8 cellular contexts compared by ENCODE assay signal in the genomic region with DNA sequence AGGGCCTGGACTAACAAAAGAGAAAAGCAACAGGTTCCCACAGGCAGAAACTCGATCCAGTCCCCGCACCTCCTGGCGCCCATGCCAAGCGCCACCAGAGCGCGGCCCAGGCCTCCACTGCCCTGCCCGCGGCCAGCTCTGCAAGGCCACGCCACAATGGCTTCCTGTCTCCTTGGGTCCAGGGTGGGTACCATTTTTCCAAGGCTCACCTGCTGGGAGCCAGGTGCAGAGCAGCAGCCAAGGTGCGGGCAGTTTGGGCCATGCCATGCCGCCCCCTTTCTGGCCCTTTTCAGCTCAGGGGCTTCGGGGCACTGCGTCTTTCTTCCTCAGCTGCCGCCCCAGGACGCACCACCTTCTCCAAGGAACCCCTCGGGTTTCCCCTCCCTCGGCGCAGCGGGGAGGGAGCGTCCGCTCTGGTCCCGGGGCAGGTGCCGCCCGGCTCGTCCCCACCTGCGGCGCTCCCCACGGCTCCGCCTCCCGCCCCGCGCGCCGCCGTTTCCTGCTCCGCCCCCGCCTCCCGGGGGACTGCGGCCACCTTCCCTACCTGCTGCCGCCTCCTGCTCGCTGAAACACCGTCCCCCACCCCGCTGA. TPM values are rescaled to one million over a fixed set of nuclear protein-coding genes. Genes with fewer than 3 reads are reported as not detected.
DNase-seq lines count a peak whose midpoint lies in the region; ATAC-seq, FAIRE-seq and TF ChIP-seq lines count a peak whose summit lies in the region.

A gene (minus strand): TSS at position 437 of the 591 bp plus-strand sequence. CDS start 170 bp downstream, at position 267.

- H3K27ac ChIP-seq in esophagus (ENCODE audit: low read depth in 2 of 2, low read length in 1 of 2) = peak within 1 kb of the TSS; percentile 76 to 79
- H3K27ac ChIP-seq in spleen = peak within 1 kb of the TSS in 2 of 8 donors; percentile 15 to 26

- no peaks in the 10 kb centered on the region for H3K36me3 ChIP-seq in esophagus (ENCODE audit: control insufficient read depth in 2 of 2, insufficient read depth in 2 of 2, low read length in 1 of 2)
- H3K36me3 ChIP-seq in spleen = no peaks in the 10 kb centered on the region

- WGBS in esophagus, 2 donors = 6 to 7% methylated on average over 42 to 43 of the region's 43 CpGs
- 6 to 29% (median 18%) methylated on average over 21 to 43 of the region's 43 CpGs for WGBS in spleen, 5 donors

- ATAC-seq in HG02588 (IDR thresholded peaks at IDR 0.05; ENCODE audit: unreplicated experiment) = peak; percentile 38
- ATAC-seq in sciatic nerve = no peak

- H3K9me3 ChIP-seq in esophagus (ENCODE audit: control insufficient read depth in 2 of 2, insufficient read depth in 1 of 2, low read depth in 1 of 2, low read length in 1 of 2) = no peaks in the 10 kb centered on the region
- no peaks in the 10 kb centered on the region for H3K9me3 ChIP-seq in spleen

- intact Hi-C loops in spleen (cut with DNase I; ENCODE audit: low total_unique reads) (no loop called here), sciatic nerve (cut with DNase I) (no loop called here)

- TF ChIP-seq CTCF in GM10266 (IDR thresholded peaks at IDR 0.05; ENCODE audit: control insufficient read depth, insufficient read depth, low read depth, missing control alignments) (no peak), spleen (IDR thresholded peaks at IDR 0.05 in 8 of 11, conservative IDR thresholded peaks at IDR 0.05 in 3 of 11) (no peak)

- peaks cover 0 to 3% of the 10 kb centered on the region in 2 donors for H3K4me1 ChIP-seq in esophagus (ENCODE audit: control insufficient read depth in 2 of 2, insufficient read depth in 2 of 2, low read length in 1 of 2)
- H3K4me1 ChIP-seq in spleen = peaks cover 4 to 26% (median 9%) of the 10 kb centered on the region in 6 donors

- H3K4me3 ChIP-seq in esophagus (ENCODE audit: low read depth in 1 of 2, low read length in 2 of 2) (peak within 1 kb of the TSS; percentile 59 to 71), spleen (peak within 1 kb of the TSS in 7 of 8 donors; percentile 3 to 67 (median 27))

- no peak for FAIRE-seq in RCC 7860 (lab: Jason Lieb, UNC)

- H3K27me3 ChIP-seq in esophagus (ENCODE audit: control insufficient read depth in 1 of 2, insufficient read depth in 2 of 2, low read length in 2 of 2) (no peaks in the 10 kb centered on the region), spleen (replicated peaks in 1 of 7) (peaks cover 0 to 19% (median 9%) of the 10 kb centered on the region in 7 donors)

- no peak for TF ChIP-seq POLR2A in spleen (IDR thresholded peaks at IDR 0.05)

- peak; percentile 65 for DNase-seq in GM10266 (ENCODE audit: extremely low spot score)
- DNase-seq in NCI-H69 (lab: John Stamatoyannopoulos, UW) = peak; percentile 61
- peak; percentile 88 for DNase-seq in spleen
- DNase-seq in sciatic nerve (ENCODE audit: low spot score) = no peak
- no peak for DNase-seq in RCC 7860 (ENCODE audit: low spot score)
- DNase-seq in central memory CD4-positive, alpha-beta T cell = no peak

RNA-seq across cellular contexts. Expression of the gene that starts here (rescaled TPM):
- 1 to 10 TPM; 1.9 to 2.6 TPM for polyA plus RNA-seq in esophagus
- 1 to 10 TPM in 5 of 7 donors, under 1 TPM in 2; 0.60 to 3.1 (median 1.2) TPM for total RNA-seq in spleen
- polyA plus RNA-seq in spleen = under 1 TPM; 0.26 to 0.86 (median 0.56) TPM
- not detected for total RNA-seq in sciatic nerve

Comparison
In these comparisons a context has a peak if more than half of its experiments do, and no peak if none do; other contexts are left out.
1. DNase-seq: peak in GM10266 (single experiment), NCI-H69 (single experiment) and spleen (single experiment); none in sciatic nerve (single experiment), RCC 7860 (single experiment) and central memory CD4-positive, alpha-beta T cell (single experiment).